Comparison of ENCODE assay signal across 9 cellular contexts in the genomic region with DNA sequence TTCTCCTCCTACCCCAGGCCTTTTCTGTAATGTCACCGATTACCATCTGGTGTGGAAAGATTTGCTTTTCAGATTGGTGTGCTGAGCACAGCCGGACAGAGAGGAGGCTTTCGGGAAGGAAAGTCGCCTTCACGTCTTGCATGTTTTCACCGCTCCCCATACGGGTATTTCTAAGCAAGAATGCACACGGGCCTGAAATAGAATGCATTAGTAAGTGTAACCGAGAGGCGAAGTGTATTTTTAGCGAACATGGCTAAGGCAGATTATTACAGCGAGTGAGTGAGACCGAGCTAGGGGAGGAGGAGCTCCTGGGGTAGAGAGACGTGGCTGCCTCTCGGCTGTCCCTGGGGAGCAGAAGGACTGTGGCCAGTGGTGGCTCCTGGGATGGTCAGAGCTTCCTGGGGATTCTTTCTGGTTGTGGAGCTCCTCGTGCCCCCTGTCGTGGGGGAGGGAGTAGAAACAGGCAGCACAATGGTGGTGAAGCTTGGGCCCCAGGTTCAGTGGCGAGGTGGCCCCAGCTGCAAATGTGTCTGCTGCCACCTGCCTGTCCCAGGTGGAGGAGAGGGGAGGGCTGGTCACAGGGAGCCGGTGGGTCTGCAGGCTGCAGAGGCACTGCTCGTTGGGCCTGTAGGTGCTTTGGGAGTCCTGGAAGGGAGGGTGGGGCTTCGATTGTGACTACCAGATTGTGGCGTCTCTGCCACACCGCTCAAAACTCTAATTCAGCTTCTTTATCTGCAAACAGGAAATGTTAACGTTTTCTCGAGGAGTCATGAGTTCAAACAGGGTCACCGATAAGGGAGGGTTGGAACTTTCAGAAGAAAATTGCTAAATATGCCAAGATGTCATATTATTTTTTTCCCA.
DNase-seq lines count a peak whose midpoint lies in the region; ATAC-seq lines count a peak whose summit lies in the region.
"Had no signal": no experiment of that assay in that cellular context is flagged by ENCODE, and none has a peak within 500 bp of the region (broad histone marks: within the 10 kb centered on the region; RNA-seq: fewer than 3 reads in every experiment).

No MANE protein-coding gene starts in this region.

- intact Hi-C loops in right cardiac atrium (cut with DNase I), result loop anchor here in 1 of 4 donors (5.0 kb wide), 1 partner anchor 138 kb away; a partner anchor contains a TSS

- no peak overlapping the region for H3K4me3 Mint-ChIP-seq in stimulated activated naive CD8-positive, alpha-beta T cell treated with anti-CD3 and anti-CD28 coated beads, Interleukin-15, Interleukin-2, amounts not matched to agents 100 ng/mL and 50 ng/mL, for 24 hours

- no peaks in the 10 kb centered on the region for H3K9me3 ChIP-seq in right cardiac atrium (ENCODE audit: control insufficient read depth, low read length)

- peak overlapping the region; percentile 96 for H3K27ac ChIP-seq in right cardiac atrium (ENCODE audit: low read length)
- H3K27ac ChIP-seq: HL-60 had no signal

- peaks cover 3% of the 10 kb centered on the region for H3K36me3 Mint-ChIP-seq in stimulated activated naive CD8-positive, alpha-beta T cell treated with anti-CD3 and anti-CD28 coated beads, Interleukin-15, Interleukin-2, amounts not matched to agents 100 ng/mL and 50 ng/mL, for 24 hours (ENCODE audit: low read depth)

- H3K4me1 Mint-ChIP-seq in stimulated activated naive CD8-positive, alpha-beta T cell treated with anti-CD3 and anti-CD28 coated beads, Interleukin-15, Interleukin-2, amounts not matched to agents 100 ng/mL and 50 ng/mL, for 24 hours (ENCODE audit: low read depth), result peaks cover 19% of the 10 kb centered on the region

- H3K27me3 ChIP-seq in right cardiac atrium (ENCODE audit: control insufficient read depth, insufficient read depth), result no peaks in the 10 kb centered on the region

- peak; percentile 81 for ATAC-seq in GM19438 (IDR thresholded peaks at IDR 0.05; ENCODE audit: low read depth, unreplicated experiment)
- ATAC-seq in HG03571 (IDR thresholded peaks at IDR 0.05; ENCODE audit: unreplicated experiment), result peak; percentile 82
- peak; percentile 75 to 79 for ATAC-seq in right cardiac atrium

- H3K27me3 Mint-ChIP-seq in stimulated activated naive CD8-positive, alpha-beta T cell treated with anti-CD3 and anti-CD28 coated beads, Interleukin-15, Interleukin-2, amounts not matched to agents 100 ng/mL and 50 ng/mL, for 24 hours, result no peaks in the 10 kb centered on the region

- DNase-seq in DMS153 treated with DMSO at 0.1 percent for 48 hours (lab: John Stamatoyannopoulos, UW; ENCODE audit: unreplicated experiment) (peak; percentile 51), right cardiac atrium (peak; percentile 34 to 78 (median 67)), OCI-M2 (lab: John Stamatoyannopoulos, UW; ENCODE audit: unreplicated experiment) (no peak), 8988T (no peak)
- peak; percentile 21 to 36 for DNase-seq in activated CD4-positive, alpha-beta T cell treated with anti-CD3 and anti-CD28 coated beads, Interleukin-2, amount 50 U/mL, for 48 hours

- no peaks in the 10 kb centered on the region for H3K9me3 Mint-ChIP-seq in stimulated activated naive CD8-positive, alpha-beta T cell treated with anti-CD3 and anti-CD28 coated beads, Interleukin-15, Interleukin-2, amounts not matched to agents 100 ng/mL and 50 ng/mL, for 24 hours

- peak overlapping the region; percentile 4 for H3K27ac Mint-ChIP-seq in stimulated activated naive CD8-positive, alpha-beta T cell treated with anti-CD3 and anti-CD28 coated beads, Interleukin-15, Interleukin-2, amounts not matched to agents 100 ng/mL and 50 ng/mL, for 24 hours

- WGBS in right cardiac atrium, result 42% methylated on average over 26 of the region's 26 CpGs

- H3K4me1 ChIP-seq in right cardiac atrium (ENCODE audit: control insufficient read depth, insufficient read depth, low read length), result peaks cover 10% of the 10 kb centered on the region

- H3K4me3 ChIP-seq in right cardiac atrium (ENCODE audit: low read length), result no peak overlapping the region

Comparison
In these comparisons a context has a peak if more than half of its experiments do, and no peak if none do; other contexts are left out.
1. DNase-seq: peak in DMS153 treated with DMSO at 0.1 percent for 48 hours (single experiment), activated CD4-positive, alpha-beta T cell treated with anti-CD3 and anti-CD28 coated beads, Interleukin-2, amount 50 U/mL, for 48 hours (2 of 2) and right cardiac atrium (3 of 3); none in OCI-M2 (single experiment) and 8988T (single experiment).
2. Peak in every context shown above with its lines, with median percentiles within 50 percentile points of each other: ATAC-seq.